Comparison of ENCODE assay signal across 3 cellular contexts in genomic region chr5:156218364-156219158, GRCh38.
TF ChIP-seq lines count a peak whose summit lies in the region.

No MANE protein-coding gene starts in this region.

TF ChIP-seq in A549, 52 proteins besides CTCF, POLR2A, EP300 and RAD21:
- TF ChIP-seq GATA3 (IDR thresholded peaks at IDR 0.05; ENCODE audit: borderline replicate concordance) (no peak), MAFK (IDR thresholded peaks at IDR 0.05; ENCODE audit: partially characterized antibody) (peak; percentile 98)

TF ChIP-seq in IMR-90, 13 proteins besides CTCF, POLR2A, EP300 and RAD21:
- TF ChIP-seq SMC3 (IDR thresholded peaks at IDR 0.05; ENCODE audit: low read depth, low read length): no peak
- TF ChIP-seq MAFK (IDR thresholded peaks at IDR 0.05; ENCODE audit: low read depth, low read length): peak; percentile 99
TF ChIP-seq in IMR-90: peak in this region for 1.

TF ChIP-seq in GM12878, 131 proteins besides CTCF, POLR2A, EP300 and RAD21:
- TF ChIP-seq SUZ12 (IDR thresholded peaks at IDR 0.05; ENCODE audit: unreplicated experiment) (no peak), SMAD1 (IDR thresholded peaks at IDR 0.05; ENCODE audit: low read depth, partially characterized antibody) (no peak), RAD51 (IDR thresholded peaks at IDR 0.05) (no peak), NBN (IDR thresholded peaks at IDR 0.05) (no peak), NFYA (IDR thresholded peaks at IDR 0.05; ENCODE audit: borderline replicate concordance, low read depth, low read length) (no peak), WRNIP1 (IDR thresholded peaks at IDR 0.05; ENCODE audit: borderline replicate concordance, low read depth, low read length) (no peak), CHD4 (IDR thresholded peaks at IDR 0.05) (no peak), IKZF1 (conservative IDR thresholded peaks at IDR 0.05) (no peak), BHLHE40 (IDR thresholded peaks at IDR 0.05; ENCODE audit: borderline replicate concordance in 1 of 2, low read depth in 2 of 2, low read length in 1 of 2) (no peak), IRF4 (IDR thresholded peaks at IDR 0.05; ENCODE audit: low read depth, low read length) (no peak), PKNOX1 (IDR thresholded peaks at IDR 0.05) (0 out of 2 replicates have a peak, but pooled peaks have one; percentile 36), JUNB (IDR thresholded peaks at IDR 0.05) (peak; percentile 21; the same call in 1 of the 2 replicates), CHD1 (IDR thresholded peaks at IDR 0.05; ENCODE audit: low read depth, low read length) (no peak), ZNF622 (IDR thresholded peaks at IDR 0.05) (no peak), SRF (IDR thresholded peaks at IDR 0.05; ENCODE audit: low read depth in 2 of 2, low read length in 2 of 2) (no peak), SMC3 (IDR thresholded peaks at IDR 0.05; ENCODE audit: borderline replicate concordance, low read length) (no peak), E2F8 (IDR thresholded peaks at IDR 0.05; ENCODE audit: low read depth, partially characterized antibody) (no peak)
